Comparison of ENCODE assay signal across 19 cellular contexts in the genomic region with DNA sequence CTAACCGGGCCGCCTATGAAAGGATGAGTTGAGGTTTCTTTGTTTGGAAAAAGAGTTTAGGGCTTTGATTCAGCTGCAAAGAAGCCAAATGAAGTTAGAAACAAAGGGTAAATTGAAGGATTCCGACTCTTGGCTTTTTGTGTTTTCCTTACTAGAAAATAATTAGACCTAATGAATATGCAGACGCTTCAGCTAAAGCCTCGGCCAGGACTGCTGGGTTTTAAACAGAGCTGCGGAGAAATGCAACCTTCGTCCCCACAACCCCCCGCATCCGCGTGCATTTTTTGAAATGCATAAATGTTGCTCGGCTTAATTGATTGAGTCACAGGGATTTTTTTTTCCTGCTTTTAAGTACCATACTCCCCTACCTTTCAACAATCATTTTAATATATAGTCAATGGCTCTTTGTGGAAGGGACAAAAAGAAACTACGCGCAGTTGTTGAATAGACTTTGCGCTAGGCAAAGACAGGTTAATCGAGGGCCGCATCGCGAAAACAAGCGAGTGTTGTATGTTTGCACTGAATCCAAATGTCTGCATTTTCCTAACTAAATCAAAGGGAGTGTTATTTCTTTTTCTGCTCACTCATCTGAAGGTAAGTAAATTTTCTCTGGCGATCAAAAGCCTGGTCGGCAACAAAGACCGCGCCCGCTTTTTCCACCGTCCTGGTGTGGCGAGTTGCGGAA. TPM values are rescaled to one million over a fixed set of nuclear protein-coding genes. Genes with fewer than 3 reads are reported as not detected.
DNase-seq lines count a peak whose midpoint lies in the region; ATAC-seq and TF ChIP-seq lines count a peak whose summit lies in the region.
"Had no signal": no experiment of that assay in that cellular context is flagged by ENCODE, and none has a peak within 500 bp of the region (broad histone marks: within the 10 kb centered on the region; RNA-seq: fewer than 3 reads in every experiment).

No MANE protein-coding gene starts in this region.

- peaks cover 17% of the 10 kb centered on the region for H3K36me3 Mint-ChIP-seq in activated CD4-positive, alpha-beta T cell treated with anti-CD3 and anti-CD28 coated beads, Interleukin-2, amount 10 ng/mL, durations not matched to agents 7 days and 5 days (ENCODE audit: low read depth)
- H3K36me3 Mint-ChIP-seq in endodermal cell (ENCODE audit: low read depth): no peaks in the 10 kb centered on the region
- H3K36me3 Mint-ChIP-seq in progenitor cell of endocrine pancreas (ENCODE audit: insufficient read depth): no peaks in the 10 kb centered on the region
- peaks cover 0 to 4% (median 1%) of the 10 kb centered on the region in 3 donors for H3K36me3 Mint-ChIP-seq in CD8-positive, alpha-beta memory T cell
- H3K36me3 Mint-ChIP-seq in activated CD4-positive, alpha-beta memory T cell treated with anti-CD3 and anti-CD28 coated beads for 36 hours: peaks cover 26% of the 10 kb centered on the region
- H3K36me3 Mint-ChIP-seq: mesothelial cell of epicardium had no signal

- intact Hi-C loops in PC-3 (cut with micrococcal nuclease): no loop called here
- intact Hi-C loops in activated CD4-positive, alpha-beta memory T cell treated with anti-CD3 and anti-CD28 coated beads for 36 hours (cut with micrococcal nuclease): no loop called here

- peak overlapping the region; percentile 50 for H3K27ac Mint-ChIP-seq in activated CD4-positive, alpha-beta T cell treated with anti-CD3 and anti-CD28 coated beads, Interleukin-2, amount 10 ng/mL, durations not matched to agents 7 days and 5 days
- H3K27ac Mint-ChIP-seq in endodermal cell (no peak overlapping the region), progenitor cell of endocrine pancreas (peak overlapping the region; percentile 52)
- H3K27ac Mint-ChIP-seq in CD8-positive, alpha-beta memory T cell: no peak overlapping the region
- H3K27ac Mint-ChIP-seq in activated CD4-positive, alpha-beta memory T cell treated with anti-CD3 and anti-CD28 coated beads for 36 hours: no peak overlapping the region
- H3K27ac Mint-ChIP-seq: immature natural killer cell, mesothelial cell of epicardium had no signal

- no peaks in the 10 kb centered on the region for H3K4me1 ChIP-seq in PC-3 (ENCODE audit: insufficient read depth, low read length)
- no peaks in the 10 kb centered on the region for H3K4me1 ChIP-seq in endodermal cell (ENCODE audit: control insufficient read depth, insufficient read depth, low read length)
- H3K4me1 ChIP-seq in CD8-positive, alpha-beta memory T cell (ENCODE audit: insufficient read depth, low read length): no peaks in the 10 kb centered on the region
- H3K4me1 ChIP-seq: colonic mucosa had no signal

- H3F3A ChIP-seq in PC-3 (ENCODE audit: low read length, unreplicated experiment): no peaks in the 10 kb centered on the region

- CTCF ChIA-PET in activated CD4-positive, alpha-beta T cell treated with anti-CD3 and anti-CD28 coated beads, Interleukin-2, amount 10 ng/mL, durations not matched to agents 7 days and 5 days (lab: Charles Lee): no interaction called here
- CTCF ChIA-PET in PC-3 (lab: Charles Lee): no interaction called here
- CTCF ChIA-PET in CD8-positive, alpha-beta memory T cell (lab: Charles Lee): no interaction called here
- CTCF ChIA-PET in activated CD4-positive, alpha-beta memory T cell treated with anti-CD3 and anti-CD28 coated beads for 36 hours (lab: Charles Lee): no interaction called here

- TF ChIP-seq CTCF in PC-3 (conservative IDR thresholded peaks at IDR 0.05; ENCODE audit: low read depth, low read length): no peak
- TF ChIP-seq CTCF in endodermal cell (conservative IDR thresholded peaks at IDR 0.05): no peak
- TF ChIP-seq CTCF in progenitor cell of endocrine pancreas (IDR thresholded peaks at IDR 0.05; ENCODE audit: unreplicated experiment): no peak

- H4K20me1 ChIP-seq in PC-3 (ENCODE audit: low read length): no peaks in the 10 kb centered on the region

- POLR2A ChIA-PET in activated CD4-positive, alpha-beta T cell treated with anti-CD3 and anti-CD28 coated beads, Interleukin-2, amount 10 ng/mL, durations not matched to agents 7 days and 5 days (lab: Charles Lee): no interaction called here
- POLR2A ChIA-PET in PC-3 (lab: Charles Lee; ENCODE audit: unreplicated experiment): no interaction called here
- POLR2A ChIA-PET in CD8-positive, alpha-beta memory T cell (lab: Charles Lee): no interaction called here
- POLR2A ChIA-PET in activated CD4-positive, alpha-beta memory T cell treated with anti-CD3 and anti-CD28 coated beads for 36 hours (lab: Charles Lee): no interaction called here

- no peak for DNase-seq in activated CD4-positive, alpha-beta T cell treated with anti-CD3 and anti-CD28 coated beads, Interleukin-2, amount 10 ng/mL, durations not matched to agents 7 days and 5 days
- DNase-seq in activated CD4-positive, alpha-beta T cell treated with anti-CD3 and anti-CD28 coated beads, Interleukin-2, amount 50 U/mL, for 4 hours: no peak
- DNase-seq in PC-3 (no peak), endodermal cell (no peak), progenitor cell of endocrine pancreas (ENCODE audit: low spot score, unreplicated experiment) (no peak)
- no peak for DNase-seq in CD8-positive, alpha-beta memory T cell
- no peak for DNase-seq in activated CD4-positive, alpha-beta memory T cell treated with anti-CD3 and anti-CD28 coated beads for 36 hours
- DNase-seq: activated gamma-delta T cell; colonic mucosa; DMS153; immature natural killer cell; Kasumi-1; NCI-H2081; stimulated activated CD4-positive, alpha-beta T cell treated with anti-CD3 and anti-CD28 coated beads, Interleukin-2, amount 100 ng/mL, for 48 hours; uterus had no signal

- no peak overlapping the region for H2AFZ ChIP-seq in PC-3 (ENCODE audit: low read length)

- H3K79me2 ChIP-seq in PC-3 (ENCODE audit: low read length): no peaks in the 10 kb centered on the region

- peak overlapping the region; percentile 24; the same call in 1 of the 2 replicates for H3K4me2 ChIP-seq in PC-3 (ENCODE audit: low read length)

- H3K9me3 Mint-ChIP-seq in activated CD4-positive, alpha-beta T cell treated with anti-CD3 and anti-CD28 coated beads, Interleukin-2, amount 10 ng/mL, durations not matched to agents 7 days and 5 days: peaks cover 2% of the 10 kb centered on the region
- H3K9me3 Mint-ChIP-seq in endodermal cell: no peaks in the 10 kb centered on the region
- H3K9me3 Mint-ChIP-seq in progenitor cell of endocrine pancreas (ENCODE audit: low read depth): no peaks in the 10 kb centered on the region
- peaks cover 12 to 40% (median 31%) of the 10 kb centered on the region in 5 donors for H3K9me3 Mint-ChIP-seq in CD8-positive, alpha-beta memory T cell
- peaks cover 11% of the 10 kb centered on the region for H3K9me3 Mint-ChIP-seq in activated CD4-positive, alpha-beta memory T cell treated with anti-CD3 and anti-CD28 coated beads for 36 hours
- H3K9me3 Mint-ChIP-seq: mesothelial cell of epicardium had no signal

- no peak overlapping the region for H3K9ac ChIP-seq in PC-3 (ENCODE audit: low read length)
- H3K9ac ChIP-seq in endodermal cell (ENCODE audit: extremely low read depth, low read length, poor library complexity, severe bottlenecking): no peak overlapping the region

- H3K9me3 ChIP-seq in PC-3 (ENCODE audit: low read length) (no peaks in the 10 kb centered on the region), endodermal cell (ENCODE audit: control insufficient read depth, low read length) (no peaks in the 10 kb centered on the region)
- H3K9me3 ChIP-seq in CD8-positive, alpha-beta memory T cell (ENCODE audit: low read length): no peaks in the 10 kb centered on the region
- H3K9me3 ChIP-seq: colonic mucosa, uterus had no signal

- H3K27ac ChIP-seq in PC-3 (ENCODE audit: low read length) (no peak overlapping the region), endodermal cell (ENCODE audit: low read depth, low read length) (peak overlapping the region; percentile 96)
- H3K27ac ChIP-seq in CD8-positive, alpha-beta memory T cell (ENCODE audit: low read depth, low read length): no peak overlapping the region
- H3K27ac ChIP-seq: colonic mucosa, uterus had no signal

- WGBS in endodermal cell (ENCODE audit: insufficient coverage in 1 of 2, insufficient read length in 1 of 2), 2 experiments: 1 to 2% methylated on average over 20 to 26 of the region's 27 CpGs

- H3K4me3 Mint-ChIP-seq in activated CD4-positive, alpha-beta T cell treated with anti-CD3 and anti-CD28 coated beads, Interleukin-2, amount 10 ng/mL, durations not matched to agents 7 days and 5 days: peak overlapping the region; percentile 58
- H3K4me3 Mint-ChIP-seq in endodermal cell (no peak overlapping the region), progenitor cell of endocrine pancreas (ENCODE audit: low read depth) (no peak overlapping the region)
- no peak overlapping the region for H3K4me3 Mint-ChIP-seq in CD8-positive, alpha-beta memory T cell
- no peak overlapping the region for H3K4me3 Mint-ChIP-seq in activated CD4-positive, alpha-beta memory T cell treated with anti-CD3 and anti-CD28 coated beads for 36 hours
- H3K4me3 Mint-ChIP-seq: mesothelial cell of epicardium had no signal

- ATAC-seq in PC-3: no peak
- ATAC-seq in HG03097 (IDR thresholded peaks at IDR 0.05; ENCODE audit: low FRiP score, unreplicated experiment): no peak

- H3K27me3 Mint-ChIP-seq in activated CD4-positive, alpha-beta T cell treated with anti-CD3 and anti-CD28 coated beads, Interleukin-2, amount 10 ng/mL, durations not matched to agents 7 days and 5 days: peaks cover 74% of the 10 kb centered on the region
- H3K27me3 Mint-ChIP-seq in endodermal cell (ENCODE audit: insufficient read depth) (peaks cover 99% of the 10 kb centered on the region), progenitor cell of endocrine pancreas (peaks cover 92% of the 10 kb centered on the region)
- peaks cover 78 to 81% of the 10 kb centered on the region in 2 donors for H3K27me3 Mint-ChIP-seq in CD8-positive, alpha-beta memory T cell
- peaks cover 79% of the 10 kb centered on the region for H3K27me3 Mint-ChIP-seq in activated CD4-positive, alpha-beta memory T cell treated with anti-CD3 and anti-CD28 coated beads for 36 hours

- peaks cover 15% of the 10 kb centered on the region for H3K4me1 Mint-ChIP-seq in activated CD4-positive, alpha-beta T cell treated with anti-CD3 and anti-CD28 coated beads, Interleukin-2, amount 10 ng/mL, durations not matched to agents 7 days and 5 days
- H3K4me1 Mint-ChIP-seq in endodermal cell (peaks cover 26% of the 10 kb centered on the region), progenitor cell of endocrine pancreas (ENCODE audit: low read depth) (peaks cover 9% of the 10 kb centered on the region)
- peaks cover 17 to 20% (median 18%) of the 10 kb centered on the region in 3 donors for H3K4me1 Mint-ChIP-seq in CD8-positive, alpha-beta memory T cell
- peaks cover 18% of the 10 kb centered on the region for H3K4me1 Mint-ChIP-seq in activated CD4-positive, alpha-beta memory T cell treated with anti-CD3 and anti-CD28 coated beads for 36 hours (ENCODE audit: low read depth)

- H3K9me2 ChIP-seq in PC-3 (replicated peaks; ENCODE audit: low read length): no peaks in the 10 kb centered on the region

- 0 out of 2 replicates have a peak overlapping the region, but pooled peaks have one; percentile 25 for H3K4me3 ChIP-seq in PC-3 (ENCODE audit: low read length)
- peak overlapping the region; percentile 72 for H3K4me3 ChIP-seq in endodermal cell (ENCODE audit: low read length)
- H3K4me3 ChIP-seq in CD8-positive, alpha-beta memory T cell (ENCODE audit: low read length): no peak overlapping the region
- H3K4me3 ChIP-seq: colonic mucosa, uterus had no signal

- H3K27me3 ChIP-seq in PC-3 (ENCODE audit: low read length) (peaks cover 90% of the 10 kb centered on the region), endodermal cell (ENCODE audit: control insufficient read depth, insufficient read depth, low read length, poor library complexity, severe bottlenecking) (peaks cover 100% of the 10 kb centered on the region)
- peaks cover 42% of the 10 kb centered on the region for H3K27me3 ChIP-seq in CD8-positive, alpha-beta memory T cell (ENCODE audit: insufficient read depth, low read length, poor library complexity, severe bottlenecking)

- no TSS peak for BruUV-seq in PC-3 (replicated peaks; lab: Mats Ljungman, UMichigan)

- no peaks in the 10 kb centered on the region for H3K36me3 ChIP-seq in PC-3 (ENCODE audit: low read depth, low read length)
- H3K36me3 ChIP-seq in endodermal cell (ENCODE audit: control insufficient read depth, insufficient read depth, low read length): no peaks in the 10 kb centered on the region
- no peaks in the 10 kb centered on the region for H3K36me3 ChIP-seq in CD8-positive, alpha-beta memory T cell (ENCODE audit: insufficient read depth, low read length)
- H3K36me3 ChIP-seq: colonic mucosa, uterus had no signal

RNA-seq across cellular contexts. Expression of a gene that starts 1.3 kb away (rescaled TPM):
- total RNA-seq in activated CD4-positive, alpha-beta T cell treated with anti-CD3 and anti-CD28 coated beads, Interleukin-2, amount 10 ng/mL, durations not matched to agents 7 days and 5 days: not detected
- not detected in 2 replicates for total RNA-seq in PC-3 (2014; rRNA removed)
- not detected for total RNA-seq in endodermal cell
- polyA plus RNA-seq in endodermal cell (2013, experiment 1 of 2): 25.3 TPM
- polyA plus RNA-seq in endodermal cell (2013, experiment 2 of 2): 26.4 TPM
- total RNA-seq in progenitor cell of endocrine pancreas: not detected in 2 replicates
- not detected for total RNA-seq in CD8-positive, alpha-beta memory T cell
- polyA plus RNA-seq in CD8-positive, alpha-beta memory T cell: not detected
- total RNA-seq in activated CD4-positive, alpha-beta memory T cell treated with anti-CD3 and anti-CD28 coated beads for 36 hours: not detected
- total RNA-seq: colonic mucosa, mesothelial cell of epicardium, renal cortical epithelial cell, uterus had no signal
- polyA plus RNA-seq: AG04450, immature natural killer cell had no signal

RNA-seq across cellular contexts. Expression of a gene that starts 1.5 kb away (rescaled TPM):
- total RNA-seq in activated CD4-positive, alpha-beta T cell treated with anti-CD3 and anti-CD28 coated beads, Interleukin-2, amount 10 ng/mL, durations not matched to agents 7 days and 5 days: not detected
- total RNA-seq in PC-3 (2014; rRNA removed) (not detected in 2 replicates), endodermal cell (not detected), progenitor cell of endocrine pancreas (0.40 and 0.77 TPM in 2 replicates)
- polyA plus RNA-seq in endodermal cell (2013, experiment 1 of 2): 178 TPM
- 163 TPM for polyA plus RNA-seq in endodermal cell (2013, experiment 2 of 2)
- total RNA-seq in CD8-positive, alpha-beta memory T cell: not detected
- polyA plus RNA-seq in CD8-positive, alpha-beta memory T cell: not detected
- total RNA-seq in activated CD4-positive, alpha-beta memory T cell treated with anti-CD3 and anti-CD28 coated beads for 36 hours: not detected
- total RNA-seq: renal cortical epithelial cell, uterus had no signal
- polyA plus RNA-seq: AG04450, immature natural killer cell had no signal

Comparison
In these comparisons a context has a peak if more than half of its experiments do, and no peak if none do; other contexts are left out.
1. H3K27ac Mint-ChIP-seq: peak in activated CD4-positive, alpha-beta T cell treated with anti-CD3 and anti-CD28 coated beads, Interleukin-2, amount 10 ng/mL, durations not matched to agents 7 days and 5 days (single experiment) and progenitor cell of endocrine pancreas (single experiment); none in endodermal cell (single experiment), CD8-positive, alpha-beta memory T cell (0 of 8) and activated CD4-positive, alpha-beta memory T cell treated with anti-CD3 and anti-CD28 coated beads for 36 hours (single experiment).